Comparison of ENCODE assay signal across 11 cellular contexts in genomic region chr13:39296193-39296592, GRCh38.
"Had no signal": no experiment of that assay in that cellular context is flagged by ENCODE, and none has a peak within 500 bp of the region (broad histone marks: within the 10 kb centered on the region; RNA-seq: fewer than 3 reads in every experiment).

No MANE protein-coding gene starts in this region.

- H3K27ac ChIP-seq: GM23248 had no signal

- H3K4me3 ChIP-seq: GM23248, GM23338, HAP-1 had no signal

- FAIRE-seq: H1, H54 had no signal

- ATAC-seq: GM23338, HCT116 had no signal

- H3K36me3 ChIP-seq: HAP-1 had no signal

- H2AFZ ChIP-seq: GM23248, GM23338 had no signal

- H3K9ac ChIP-seq: GM23248 had no signal

- H3K4me1 ChIP-seq: HAP-1 had no signal

- H3K4me2 ChIP-seq: GM23338 had no signal

- DNase-seq: GM23248, GOT3, H7, H9, HCEC 1CT, HFFc6 had no signal
